In genomic region chr3:142595581-142595950, GRCh38 we compare ENCODE assay signal across 8 cellular contexts. TPM values are rescaled to one million over a fixed set of nuclear protein-coding genes. Genes with fewer than 3 reads are reported as not detected.
DNase-seq lines count a peak whose midpoint lies in the region; ATAC-seq and TF ChIP-seq lines count a peak whose summit lies in the region.

No MANE protein-coding gene starts in this region.

- H3K27me3 ChIP-seq in iPS DF 6.9 (ENCODE audit: control insufficient read depth, insufficient read depth, low read length) (no peaks in the 10 kb centered on the region), skeletal muscle satellite cell (ENCODE audit: control insufficient read depth, insufficient read depth, low read length) (no peaks in the 10 kb centered on the region)

- H3K4me2 ChIP-seq in skeletal muscle satellite cell (ENCODE audit: low read length), result peak overlapping the region; percentile 92

- H3K4me3 ChIP-seq in iPS DF 6.9 (ENCODE audit: low read length), result peak overlapping the region; percentile 72; the same call in 1 of the 2 replicates
- peak overlapping the region; percentile 94 for H3K4me3 ChIP-seq in skeletal muscle satellite cell (ENCODE audit: low read length)

- peak overlapping the region; percentile 73 for H3K27ac Mint-ChIP-seq in HFFc6
- H3K27ac Mint-ChIP-seq in activated naive CD8-positive, alpha-beta T cell, result no peak overlapping the region

- H3K36me3 Mint-ChIP-seq in HFFc6 (ENCODE audit: low read depth), result no peaks in the 10 kb centered on the region
- no peaks in the 10 kb centered on the region for H3K36me3 Mint-ChIP-seq in activated naive CD8-positive, alpha-beta T cell

- no peak for TF ChIP-seq POLR2A in GM18505 (IDR thresholded peaks at IDR 0.05; ENCODE audit: borderline replicate concordance, extremely low read depth, insufficient read depth, insufficient read length)

- no peak overlapping the region for H3K27ac ChIP-seq in iPS DF 6.9 (ENCODE audit: low read length)

- no peaks in the 10 kb centered on the region for H3K9me3 Mint-ChIP-seq in HFFc6
- no peaks in the 10 kb centered on the region for H3K9me3 Mint-ChIP-seq in activated naive CD8-positive, alpha-beta T cell (ENCODE audit: low read depth)

- H3K4me1 ChIP-seq in iPS DF 6.9 (ENCODE audit: control insufficient read depth, insufficient read depth, low read length) (0 out of 2 replicates have a peak, but pooled peaks cover 1% of the 10 kb centered on the region), skeletal muscle satellite cell (ENCODE audit: control insufficient read depth, insufficient read depth, low read length) (peaks cover 14% of the 10 kb centered on the region)

- no peaks in the 10 kb centered on the region; the same call in 1 of the 2 replicates for H3K27me3 Mint-ChIP-seq in HFFc6 (ENCODE audit: insufficient read depth)
- H3K27me3 Mint-ChIP-seq in activated naive CD8-positive, alpha-beta T cell, result peaks cover 3% of the 10 kb centered on the region

- peaks cover 24% of the 10 kb centered on the region for H3K4me1 Mint-ChIP-seq in HFFc6 (ENCODE audit: low read depth)
- peaks cover 20% of the 10 kb centered on the region for H3K4me1 Mint-ChIP-seq in activated naive CD8-positive, alpha-beta T cell (ENCODE audit: low read depth)

- H3K36me3 ChIP-seq in iPS DF 6.9 (ENCODE audit: control insufficient read depth, insufficient read depth, low read length) (no peaks in the 10 kb centered on the region), skeletal muscle satellite cell (ENCODE audit: insufficient read depth, low read length) (no peaks in the 10 kb centered on the region)

- DNase-seq in AG08396 (ENCODE audit: low spot score) (peak; percentile 64), HFFc6 (peak; percentile 72), iPS DF 6.9 (ENCODE audit: low read depth, low spot score) (no peak), NOMO-1 treated with dmso at 0.1 percent for 144 hours (lab: John Stamatoyannopoulos, UW; ENCODE audit: unreplicated experiment) (no peak), mesenteric fat pad (ENCODE audit: low spot score) (no peak)

- no CpG with 5 or more reads among the region's 7 CpGs for WGBS in iPS DF 6.9 (ENCODE audit: insufficient coverage, insufficient read length)

- ATAC-seq in GM18505 (IDR thresholded peaks at IDR 0.05; ENCODE audit: unreplicated experiment), result no peak

- H3K4me3 Mint-ChIP-seq in HFFc6, result peak overlapping the region; percentile 95
- H3K4me3 Mint-ChIP-seq in activated naive CD8-positive, alpha-beta T cell, result peak overlapping the region; percentile 97

- TF ChIP-seq CTCF in HFFc6 (IDR thresholded peaks at IDR 0.05), result no peak

- H3K9me3 ChIP-seq in iPS DF 6.9 (ENCODE audit: control insufficient read depth, insufficient read depth, low read length), result no peaks in the 10 kb centered on the region
- no peaks in the 10 kb centered on the region for H3K9me3 ChIP-seq in skeletal muscle satellite cell (replicated peaks; ENCODE audit: low read length)

- H3K9ac ChIP-seq in skeletal muscle satellite cell (ENCODE audit: low read depth, low read length), result peak overlapping the region; percentile 71

RNA-seq across cellular contexts. Expression of gene PLS1, which starts 0.6 kb away (rescaled TPM):
- total RNA-seq in HFFc6 (2021; fragmentation: NEBNext Ultra II Directional; extraction: Animal tissue kit (Norgen Biotek cat#: 25700)), result 1 to 10 TPM in 4 of 6 experiments, under 1 TPM in 2; 0.64 to 1.4 (median 1.2) TPM
- total RNA-seq in skeletal muscle satellite cell (2012; rRNA removed), result 0.25 and 0.44 TPM in 2 replicates
- total RNA-seq in mesenteric fat pad, result 1.2 TPM

RNA-seq across cellular contexts. Expression of gene ATR, which starts 17.0 kb away (rescaled TPM):
- total RNA-seq in HFFc6 (2021; fragmentation: NEBNext Ultra II Directional; extraction: Animal tissue kit (Norgen Biotek cat#: 25700)), result 10 to 100 TPM; 23.3 to 25.6 (median 24.3) TPM
- total RNA-seq in skeletal muscle satellite cell (2012; rRNA removed), result 30.8 and 35.2 TPM in 2 replicates
- total RNA-seq in mesenteric fat pad, result 27.7 TPM

Comparison
In these comparisons a context has a peak if more than half of its experiments do, and no peak if none do; other contexts are left out.
1. DNase-seq: peak in AG08396 (single experiment) and HFFc6 (single experiment); none in iPS DF 6.9 (single experiment), NOMO-1 treated with dmso at 0.1 percent for 144 hours (single experiment) and mesenteric fat pad (single experiment).